ENCODE assay signal across 2 cellular contexts in the genomic region with DNA sequence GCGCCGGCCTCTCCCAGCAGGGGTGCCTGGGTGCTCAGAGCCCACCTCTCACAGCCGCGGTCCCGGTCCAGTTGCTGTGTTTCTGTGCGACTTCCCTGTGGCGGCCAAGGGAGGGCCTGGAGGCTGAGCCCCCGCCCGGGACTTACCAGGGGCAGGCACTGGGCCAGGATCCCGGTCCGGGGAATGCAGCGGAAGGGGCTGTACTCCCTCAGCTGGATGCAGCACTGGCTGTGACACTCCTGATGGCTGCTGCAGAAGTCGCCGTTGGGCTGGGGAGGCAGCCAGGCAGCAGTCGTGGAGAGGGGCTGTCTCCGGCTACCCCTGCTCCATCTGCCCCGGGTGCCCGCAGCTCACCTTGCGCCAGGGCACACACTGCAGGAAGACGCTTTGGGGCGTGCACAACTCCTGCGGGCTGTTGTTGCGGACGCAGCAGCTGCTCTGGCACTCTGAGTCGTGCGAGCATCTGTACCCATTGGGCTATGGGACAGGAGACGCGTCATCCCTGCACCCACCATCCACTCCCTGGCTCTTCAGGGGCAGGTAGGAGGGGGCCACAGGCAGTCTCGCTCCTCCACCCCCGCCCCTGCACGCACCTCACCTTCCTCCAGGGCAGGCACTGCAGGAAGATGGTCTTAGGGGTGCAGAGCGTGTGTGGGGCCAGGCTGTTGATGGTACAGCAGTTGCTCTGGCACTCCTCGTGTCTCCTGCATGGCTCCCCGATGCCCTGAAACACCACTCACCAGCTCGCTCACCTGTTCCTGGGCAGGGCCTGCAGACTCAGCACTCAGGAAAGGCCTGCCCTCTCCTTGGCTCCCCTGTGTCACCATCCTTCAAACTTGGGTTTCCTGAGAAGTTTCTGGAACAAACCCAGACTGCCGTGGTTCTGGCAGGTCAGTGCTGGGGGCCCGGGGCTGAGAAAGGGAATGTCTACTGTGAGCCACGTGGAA.
TF ChIP-seq lines count a peak whose summit lies in the region.

No MANE protein-coding gene starts in this region.

TF ChIP-seq in H1, 55 proteins besides CTCF, POLR2A, EP300 and RAD21:
- TF ChIP-seq SRF (IDR thresholded peaks at IDR 0.05; ENCODE audit: low read depth, low read length) (no peak), BACH1 (IDR thresholded peaks at IDR 0.05; ENCODE audit: low read length) (no peak), CHD2 (IDR thresholded peaks at IDR 0.05; ENCODE audit: low read length) (no peak), KDM1A (IDR thresholded peaks at IDR 0.05; ENCODE audit: borderline replicate concordance, low read length) (no peak), HDAC6 (IDR thresholded peaks at IDR 0.05; ENCODE audit: low read depth, low read length) (no peak), CREB1 (IDR thresholded peaks at IDR 0.05) (no peak), CEBPB (IDR thresholded peaks at IDR 0.05; ENCODE audit: low read depth, low read length) (no peak), RXRA (IDR thresholded peaks at IDR 0.05; ENCODE audit: insufficient read depth, low read depth, low read length) (no peak), RBBP5 (IDR thresholded peaks at IDR 0.05; ENCODE audit: borderline replicate concordance, low read depth, low read length) (no peak), NRF1 (IDR thresholded peaks at IDR 0.05; ENCODE audit: low read depth, low read length) (no peak), SP2 (IDR thresholded peaks at IDR 0.05; ENCODE audit: low read length) (no peak), KDM4A (IDR thresholded peaks at IDR 0.05; ENCODE audit: low read depth, low read length, severe bottlenecking) (no peak), ATF3 (IDR thresholded peaks at IDR 0.05; ENCODE audit: insufficient read depth, low read depth, low read length) (no peak), SUZ12 (IDR thresholded peaks at IDR 0.05; ENCODE audit: low read length) (no peak), TAF1 (IDR thresholded peaks at IDR 0.05; ENCODE audit: low read depth, low read length) (no peak), JUN (IDR thresholded peaks at IDR 0.05; ENCODE audit: low read depth, low read length) (no peak), TEAD4 (IDR thresholded peaks at IDR 0.05; ENCODE audit: low read depth, low read length) (no peak)

TF ChIP-seq in HEK293T, 16 proteins besides CTCF, POLR2A, EP300 and RAD21:
- no peak for TF ChIP-seq SUZ12 (IDR thresholded peaks at IDR 0.05)
- TF ChIP-seq NFRKB (IDR thresholded peaks at IDR 0.05), result no peak
- TF ChIP-seq CTBP1 (IDR thresholded peaks at IDR 0.05; ENCODE audit: borderline replicate concordance), result no peak
- TF ChIP-seq HDGF (IDR thresholded peaks at IDR 0.05; ENCODE audit: borderline replicate concordance), result no peak
- TF ChIP-seq BHLHE40 (IDR thresholded peaks at IDR 0.05; ENCODE audit: borderline replicate concordance), result no peak
- TF ChIP-seq ARNT (IDR thresholded peaks at IDR 0.05), result no peak
